14 cellular contexts compared by ENCODE assay signal in genomic region chr2:167827352-167828097, GRCh38.
"Had no signal": no experiment of that assay in that cellular context is flagged by ENCODE, and none has a peak within 500 bp of the region (broad histone marks: within the 10 kb centered on the region; RNA-seq: fewer than 3 reads in every experiment).

No MANE protein-coding gene starts in this region.

- H3K4me3 Mint-ChIP-seq: activated CD4-positive, alpha-beta memory T cell treated with anti-CD3 and anti-CD28 coated beads, Interleukin-2, amount 10 ng/mL, durations not matched to agents 7 days and 5 days; activated naive CD4-positive, alpha-beta T cell treated with anti-CD3 and anti-CD28 coated beads, Interleukin-2, amount 50 U/mL, for 24 hours; activated T-cell treated with anti-CD3 and anti-CD28 coated beads, Interleukin-2, amount 50 U/mL, for 24 hours; natural killer cell; T-helper 17 cell had no signal

- H3K27ac Mint-ChIP-seq: activated CD4-positive, alpha-beta memory T cell treated with anti-CD3 and anti-CD28 coated beads, Interleukin-2, amount 10 ng/mL, durations not matched to agents 7 days and 5 days; activated naive CD4-positive, alpha-beta T cell treated with anti-CD3 and anti-CD28 coated beads, Interleukin-2, amount 50 U/mL, for 24 hours; activated T-cell treated with anti-CD3 and anti-CD28 coated beads, Interleukin-2, amount 50 U/mL, for 24 hours; natural killer cell; T-helper 17 cell had no signal

- H3K9me3 Mint-ChIP-seq: activated CD4-positive, alpha-beta memory T cell treated with anti-CD3 and anti-CD28 coated beads, Interleukin-2, amount 10 ng/mL, durations not matched to agents 7 days and 5 days; activated naive CD4-positive, alpha-beta T cell treated with anti-CD3 and anti-CD28 coated beads, Interleukin-2, amount 50 U/mL, for 24 hours; activated T-cell treated with anti-CD3 and anti-CD28 coated beads, Interleukin-2, amount 50 U/mL, for 24 hours; natural killer cell had no signal

- H3K36me3 ChIP-seq: adrenal gland, left ventricle myocardium inferior, sigmoid colon had no signal

- H3K9me3 ChIP-seq: adrenal gland, left ventricle myocardium inferior, sigmoid colon had no signal

- H3K27me3 ChIP-seq: adrenal gland, dorsolateral prefrontal cortex, sigmoid colon had no signal

- H3K36me3 Mint-ChIP-seq: activated naive CD4-positive, alpha-beta T cell treated with anti-CD3 and anti-CD28 coated beads, Interleukin-2, amount 50 U/mL, for 24 hours; natural killer cell had no signal

- ATAC-seq: natural killer cell, T-helper 17 cell had no signal

- H3K27ac ChIP-seq: adrenal gland, dorsolateral prefrontal cortex, left ventricle myocardium inferior, sigmoid colon had no signal

- H3K4me1 ChIP-seq: adrenal gland, left ventricle myocardium inferior had no signal

- DNase-seq: activated CD4-positive, alpha-beta memory T cell treated with anti-CD3 and anti-CD28 coated beads, Interleukin-2, amount 10 ng/mL, durations not matched to agents 7 days and 5 days; activated CD4-positive, alpha-beta T cell treated with anti-CD3 and anti-CD28 coated beads for 4 hours; activated T-cell treated with anti-CD3 and anti-CD28 coated beads, Interleukin-2, amount 50 U/mL, for 24 hours; adrenal gland; dorsolateral prefrontal cortex; erythroblast; islet precursor cell; left ventricle myocardium inferior; mesenchymal stem cell; natural killer cell; sigmoid colon; stimulated activated CD4-positive, alpha-beta T cell treated with anti-CD3 and anti-CD28 coated beads, Interleukin-1b, Interleukin-23, amount 100 ng/mL, for 48 hours; T-helper 17 cell had no signal

- H3K4me1 Mint-ChIP-seq: activated CD4-positive, alpha-beta memory T cell treated with anti-CD3 and anti-CD28 coated beads, Interleukin-2, amount 10 ng/mL, durations not matched to agents 7 days and 5 days; activated naive CD4-positive, alpha-beta T cell treated with anti-CD3 and anti-CD28 coated beads, Interleukin-2, amount 50 U/mL, for 24 hours; natural killer cell; T-helper 17 cell had no signal

- H3K4me3 ChIP-seq: adrenal gland, dorsolateral prefrontal cortex, left ventricle myocardium inferior, sigmoid colon had no signal
